Comparison of ENCODE assay signal across 21 cellular contexts in the genomic region with DNA sequence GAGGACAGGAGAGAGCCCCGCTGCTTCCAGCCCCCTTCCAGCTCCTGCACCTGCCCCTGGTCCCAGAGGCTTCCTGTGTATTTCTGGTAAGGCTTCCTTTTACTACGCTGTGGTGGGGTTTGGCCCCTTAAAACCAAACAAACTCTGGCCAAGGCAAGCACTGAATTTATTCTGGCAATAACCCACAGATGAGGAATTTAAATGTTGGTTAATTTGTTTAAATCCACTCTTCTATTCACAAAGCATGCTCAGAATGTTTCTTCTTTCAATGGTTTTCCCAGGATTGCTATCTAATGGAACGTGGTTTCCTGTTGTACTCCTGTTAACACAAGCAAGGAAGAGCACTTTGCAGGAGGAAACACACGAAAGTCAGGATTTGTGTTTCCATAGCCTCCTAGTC.
A peak's percentile ranks its signal among the peaks of the same experiment; 100 is the strongest.
DNase-seq lines count a peak whose midpoint lies in the region; ATAC-seq and TF ChIP-seq lines count a peak whose summit lies in the region.
"Had no signal": no experiment of that assay in that cellular context is flagged by ENCODE, and none has a peak within 500 bp of the region (broad histone marks: within the 10 kb centered on the region; RNA-seq: fewer than 3 reads in every experiment).

No MANE protein-coding gene starts in this region.

- H3K27ac ChIP-seq in IMR-90 (ENCODE audit: insufficient read depth, low read length): no peak overlapping the region
- H3K27ac ChIP-seq: BLaER1, C4-2B had no signal

- peak; percentile 76 for ATAC-seq in IMR-90 (ENCODE audit: low read depth)
- ATAC-seq: CD8-positive, alpha-beta T cell; GM12878; GM23338 had no signal

- H3K4me1 ChIP-seq in IMR-90 (ENCODE audit: control insufficient read depth, insufficient read depth, low read length): peaks cover 8% of the 10 kb centered on the region; the same call in 1 of the 2 replicates
- H3K4me1 ChIP-seq in mucosa of stomach (ENCODE audit: control insufficient read depth, insufficient read depth, low read length): peaks cover 69% of the 10 kb centered on the region
- H3K4me1 ChIP-seq: BLaER1, HAP-1 had no signal

- H3K4me3 ChIP-seq in IMR-90 (ENCODE audit: insufficient read depth, low read depth, low read length): no peak overlapping the region
- H3K4me3 ChIP-seq in mucosa of stomach (ENCODE audit: low read length): no peak overlapping the region
- H3K4me3 ChIP-seq: BLaER1, GM12878, GM23338, HAP-1 had no signal

- no peak for TF ChIP-seq RAD21 in IMR-90 (IDR thresholded peaks at IDR 0.05; ENCODE audit: low read length)

- in situ Hi-C loops in IMR-90 (cut with MboI; ENCODE audit: low sequenced_read_pairs): no loop called here

- H4K91ac ChIP-seq in IMR-90 (ENCODE audit: insufficient read depth, low read depth, low read length): no peak overlapping the region

- peak overlapping the region; percentile 42; the same call in 1 of the 2 replicates for H2BK20ac ChIP-seq in IMR-90 (ENCODE audit: low read depth, low read length)

- H3K14ac ChIP-seq in IMR-90 (replicated peaks; ENCODE audit: low read depth, low read length): no peak overlapping the region

- H4K8ac ChIP-seq in IMR-90 (ENCODE audit: low read depth in 2 of 2, low read length in 2 of 2): no peak overlapping the region

- no peak overlapping the region for H3K56ac ChIP-seq in IMR-90 (ENCODE audit: extremely low read depth, insufficient read depth, low read length)

- H2BK15ac ChIP-seq in IMR-90 (ENCODE audit: low read depth, low read length): no peak overlapping the region

- H3K36me3 ChIP-seq in IMR-90 (ENCODE audit: control insufficient read depth, insufficient read depth, low read length) (no peaks in the 10 kb centered on the region), mucosa of stomach (ENCODE audit: control insufficient read depth, insufficient read depth, low read length) (no peaks in the 10 kb centered on the region)
- H3K36me3 ChIP-seq: BLaER1, HAP-1 had no signal

- intact Hi-C loops in IMR-90 (cut with micrococcal nuclease): no loop called here

- no peak overlapping the region for H3K18ac ChIP-seq in IMR-90 (ENCODE audit: low read depth, low read length)

- H3K79me1 ChIP-seq in IMR-90 (ENCODE audit: low read depth in 1 of 2, low read length in 2 of 2): no peaks in the 10 kb centered on the region

- H2AK9ac ChIP-seq in IMR-90 (replicated peaks; ENCODE audit: low read depth, low read length, poor library complexity): no peak overlapping the region

- dilution Hi-C loops in IMR-90 (cut with HindIII; ENCODE audit: low sequenced_read_pairs, unreplicated experiment): no loop called here

- H2AFZ ChIP-seq in IMR-90 (replicated peaks; ENCODE audit: low read length, poor library complexity): no peak overlapping the region
- H2AFZ ChIP-seq: GM23338 had no signal

- no peak overlapping the region for H3K9ac ChIP-seq in IMR-90 (ENCODE audit: low read depth, low read length)
- H3K9ac ChIP-seq in mucosa of stomach (ENCODE audit: low read length): peak overlapping the region; percentile 35
- H3K9ac ChIP-seq: BLaER1 had no signal

- H3K9me3 ChIP-seq in IMR-90 (ENCODE audit: control insufficient read depth, insufficient read depth, low read length): no peaks in the 10 kb centered on the region
- no peaks in the 10 kb centered on the region for H3K9me3 ChIP-seq in mucosa of stomach (ENCODE audit: control insufficient read depth, low read length)
- H3K9me3 ChIP-seq: HAP-1 had no signal

- CTCF ChIA-PET in IMR-90 (lab: Yijun Ruan, JAX): no interaction called here

- DNase-seq in EH (ENCODE audit: low read depth): peak; percentile 38
- peak; percentile 42 for DNase-seq in IMR-90
- DNase-seq in fibroblast of peridontal ligament (ENCODE audit: extremely low read depth): peak; percentile 87
- DNase-seq in GM19238 (ENCODE audit: insufficient read length, low spot score): no peak
- no peak for DNase-seq in RPMI8226
- no peak for DNase-seq in NCI-H774 (lab: John Stamatoyannopoulos, UW)
- DNase-seq in stimulated activated CD4-positive, alpha-beta T cell treated with anti-CD3 and anti-CD28 coated beads, Interleukin-2, amount 100 ng/mL, for 48 hours: no peak
- DNase-seq: Caco-2; CD4-positive, CD25-positive, alpha-beta regulatory T cell; CD8-positive, alpha-beta T cell; DMS153; DND-41; EL; GDM1; HFFc6 had no signal

- H3K27me3 ChIP-seq in IMR-90 (ENCODE audit: control insufficient read depth, insufficient read depth, low read length) (peaks cover 5% of the 10 kb centered on the region; the same call in 1 of the 2 replicates), mucosa of stomach (ENCODE audit: control insufficient read depth, insufficient read depth, low read length) (no peaks in the 10 kb centered on the region)
- H3K27me3 ChIP-seq: BLaER1 had no signal

- no peak overlapping the region for H2BK120ac ChIP-seq in IMR-90 (ENCODE audit: low read depth, low read length)

- no TSS peak for BruUV-seq in IMR-90 (replicated peaks; lab: Mats Ljungman, UMichigan)

- H3K4ac ChIP-seq in IMR-90 (ENCODE audit: low read depth, low read length): peak overlapping the region; percentile 16; the same call in 1 of the 2 replicates

- no peak overlapping the region for H3K23ac ChIP-seq in IMR-90 (ENCODE audit: low read depth, low read length)

- no peaks in the 10 kb centered on the region for H3K9me1 ChIP-seq in IMR-90 (ENCODE audit: insufficient read depth, low read length)

- H2BK5ac ChIP-seq in IMR-90 (ENCODE audit: low read depth, low read length, poor library complexity, severe bottlenecking): no peak overlapping the region

- POLR2A ChIA-PET in IMR-90 (lab: Charles Lee; ENCODE audit: unreplicated experiment): no interaction called here

- no peak for TF ChIP-seq POLR2A in IMR-90 (IDR thresholded peaks at IDR 0.05; ENCODE audit: low read depth, low read length)

- no peaks in the 10 kb centered on the region for H4K20me1 ChIP-seq in IMR-90 (ENCODE audit: insufficient read depth, low read length)
- H4K20me1 ChIP-seq: BLaER1 had no signal

- H2AK5ac ChIP-seq in IMR-90 (ENCODE audit: low read depth, low read length): no peak overlapping the region

- no peak overlapping the region for H4K5ac ChIP-seq in IMR-90 (ENCODE audit: low read depth, low read length)

- no peak for TF ChIP-seq CTCF in IMR-90 (conservative IDR thresholded peaks at IDR 0.05; ENCODE audit: low read depth, low read length)

- no CpG with 5 or more reads among the region's 4 CpGs for WGBS in IMR-90 (ENCODE audit: extremely low coverage in 2 of 2, insufficient read length in 1 of 2), 2 experiments

- no peak overlapping the region; the same call in 1 of the 2 replicates for H3K4me2 ChIP-seq in IMR-90 (ENCODE audit: low read depth, low read length)
- H3K4me2 ChIP-seq: BLaER1, GM23338 had no signal

TF ChIP-seq in IMR-90, 13 proteins besides CTCF, POLR2A, EP300 and RAD21:
- TF ChIP-seq SMC3 (IDR thresholded peaks at IDR 0.05; ENCODE audit: low read depth, low read length) (no peak), RFX5 (IDR thresholded peaks at IDR 0.05; ENCODE audit: low read depth, low read length) (no peak), MAFK (IDR thresholded peaks at IDR 0.05; ENCODE audit: low read depth, low read length) (no peak), CHD1 (IDR thresholded peaks at IDR 0.05; ENCODE audit: low read depth, low read length) (no peak), MAZ (IDR thresholded peaks at IDR 0.05; ENCODE audit: borderline replicate concordance, low read depth, low read length) (no peak), CEBPB (IDR thresholded peaks at IDR 0.05; ENCODE audit: low read depth, low read length) (no peak), FOS (IDR thresholded peaks at IDR 0.05; ENCODE audit: low read depth, low read length) (no peak), NFE2L2 (IDR thresholded peaks at IDR 0.05; ENCODE audit: low read depth, low read length) (no peak), BHLHE40 (IDR thresholded peaks at IDR 0.05; ENCODE audit: low read depth, low read length) (no peak), RCOR1 (IDR thresholded peaks at IDR 0.05; ENCODE audit: insufficient replicate concordance, low read length) (no peak), MXI1 (IDR thresholded peaks at IDR 0.05; ENCODE audit: borderline replicate concordance, low read depth, low read length) (no peak)
- TF ChIP-seq, protein P1, sequence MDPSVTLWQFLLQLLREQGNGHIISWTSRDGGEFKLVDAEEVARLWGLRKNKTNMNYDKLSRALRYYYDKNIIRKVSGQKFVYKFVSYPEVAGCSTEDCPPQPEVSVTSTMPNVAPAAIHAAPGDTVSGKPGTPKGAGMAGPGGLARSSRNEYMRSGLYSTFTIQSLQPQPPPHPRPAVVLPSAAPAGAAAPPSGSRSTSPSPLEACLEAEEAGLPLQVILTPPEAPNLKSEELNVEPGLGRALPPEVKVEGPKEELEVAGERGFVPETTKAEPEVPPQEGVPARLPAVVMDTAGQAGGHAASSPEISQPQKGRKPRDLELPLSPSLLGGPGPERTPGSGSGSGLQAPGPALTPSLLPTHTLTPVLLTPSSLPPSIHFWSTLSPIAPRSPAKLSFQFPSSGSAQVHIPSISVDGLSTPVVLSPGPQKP (IDR thresholded peaks at IDR 0.05; ENCODE audit: borderline replicate concordance, low read depth, low read length): no peak
- TF ChIP-seq, protein P2, sequence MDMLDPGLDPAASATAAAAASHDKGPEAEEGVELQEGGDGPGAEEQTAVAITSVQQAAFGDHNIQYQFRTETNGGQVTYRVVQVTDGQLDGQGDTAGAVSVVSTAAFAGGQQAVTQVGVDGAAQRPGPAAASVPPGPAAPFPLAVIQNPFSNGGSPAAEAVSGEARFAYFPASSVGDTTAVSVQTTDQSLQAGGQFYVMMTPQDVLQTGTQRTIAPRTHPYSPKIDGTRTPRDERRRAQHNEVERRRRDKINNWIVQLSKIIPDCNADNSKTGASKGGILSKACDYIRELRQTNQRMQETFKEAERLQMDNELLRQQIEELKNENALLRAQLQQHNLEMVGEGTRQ (IDR thresholded peaks at IDR 0.05; ENCODE audit: low read depth, low read length): no peak

Comparison
In these comparisons a context has a peak if more than half of its experiments do, and no peak if none do; other contexts are left out.
1. DNase-seq: peak in EH (single experiment), IMR-90 (single experiment) and fibroblast of peridontal ligament (single experiment); none in GM19238 (single experiment), RPMI8226 (single experiment), NCI-H774 (single experiment) and stimulated activated CD4-positive, alpha-beta T cell treated with anti-CD3 and anti-CD28 coated beads, Interleukin-2, amount 100 ng/mL, for 48 hours (0 of 2).